1 cellular context compared by ENCODE assay signal in genomic region chr13:24176351-24177101, GRCh38.
TF ChIP-seq lines count a peak whose summit lies in the region.

No MANE protein-coding gene starts in this region.

TF ChIP-seq in liver, 16 proteins besides CTCF, POLR2A, EP300 and RAD21 (continued from another document):
- TF ChIP-seq, protein P1, sequence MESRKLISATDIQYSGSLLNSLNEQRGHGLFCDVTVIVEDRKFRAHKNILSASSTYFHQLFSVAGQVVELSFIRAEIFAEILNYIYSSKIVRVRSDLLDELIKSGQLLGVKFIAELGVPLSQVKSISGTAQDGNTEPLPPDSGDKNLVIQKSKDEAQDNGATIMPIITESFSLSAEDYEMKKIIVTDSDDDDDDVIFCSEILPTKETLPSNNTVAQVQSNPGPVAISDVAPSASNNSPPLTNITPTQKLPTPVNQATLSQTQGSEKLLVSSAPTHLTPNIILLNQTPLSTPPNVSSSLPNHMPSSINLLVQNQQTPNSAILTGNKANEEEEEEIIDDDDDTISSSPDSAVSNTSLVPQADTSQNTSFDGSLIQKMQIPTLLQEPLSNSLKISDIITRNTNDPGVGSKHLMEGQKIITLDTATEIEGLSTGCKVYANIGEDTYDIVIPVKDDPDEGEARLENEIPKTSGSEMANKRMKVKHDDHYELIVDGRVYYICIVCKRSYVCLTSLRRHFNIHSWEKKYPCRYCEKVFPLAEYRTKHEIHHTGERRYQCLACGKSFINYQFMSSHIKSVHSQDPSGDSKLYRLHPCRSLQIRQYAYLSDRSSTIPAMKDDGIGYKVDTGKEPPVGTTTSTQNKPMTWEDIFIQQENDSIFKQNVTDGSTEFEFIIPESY (IDR thresholded peaks at IDR 0.05): peak; percentile 13
TF ChIP-seq in liver: peak in this region for 9.
